2 cellular contexts compared by ENCODE assay signal in the genomic region with DNA sequence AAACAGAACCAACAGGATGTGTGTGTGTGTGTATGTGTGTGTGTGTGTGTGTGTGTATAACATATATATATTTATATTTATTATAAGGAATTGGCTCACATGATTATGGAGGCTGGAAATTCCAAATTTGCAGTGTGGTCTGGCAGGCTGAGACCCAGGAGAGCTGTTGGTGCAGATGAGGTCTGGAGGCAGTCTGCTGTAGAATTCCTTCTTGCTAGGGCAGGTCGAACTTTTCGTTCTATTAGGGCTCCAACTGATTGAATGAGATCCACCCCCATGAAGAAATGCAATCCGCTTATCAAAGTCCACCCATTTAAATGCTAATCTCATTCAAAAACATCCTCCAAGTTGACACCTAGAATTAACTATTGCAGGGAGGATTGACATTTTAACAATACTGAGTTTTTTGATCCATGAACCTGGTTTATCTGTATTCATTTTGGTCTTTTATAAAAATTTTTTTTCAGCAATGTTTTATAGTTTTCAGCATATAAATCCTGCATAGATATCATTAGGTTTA.
TF ChIP-seq lines count a peak whose summit lies in the region.

No MANE protein-coding gene starts in this region.

TF ChIP-seq in liver, 16 proteins besides CTCF, POLR2A, EP300 and RAD21 (continued from another document):
- TF ChIP-seq, protein P1, sequence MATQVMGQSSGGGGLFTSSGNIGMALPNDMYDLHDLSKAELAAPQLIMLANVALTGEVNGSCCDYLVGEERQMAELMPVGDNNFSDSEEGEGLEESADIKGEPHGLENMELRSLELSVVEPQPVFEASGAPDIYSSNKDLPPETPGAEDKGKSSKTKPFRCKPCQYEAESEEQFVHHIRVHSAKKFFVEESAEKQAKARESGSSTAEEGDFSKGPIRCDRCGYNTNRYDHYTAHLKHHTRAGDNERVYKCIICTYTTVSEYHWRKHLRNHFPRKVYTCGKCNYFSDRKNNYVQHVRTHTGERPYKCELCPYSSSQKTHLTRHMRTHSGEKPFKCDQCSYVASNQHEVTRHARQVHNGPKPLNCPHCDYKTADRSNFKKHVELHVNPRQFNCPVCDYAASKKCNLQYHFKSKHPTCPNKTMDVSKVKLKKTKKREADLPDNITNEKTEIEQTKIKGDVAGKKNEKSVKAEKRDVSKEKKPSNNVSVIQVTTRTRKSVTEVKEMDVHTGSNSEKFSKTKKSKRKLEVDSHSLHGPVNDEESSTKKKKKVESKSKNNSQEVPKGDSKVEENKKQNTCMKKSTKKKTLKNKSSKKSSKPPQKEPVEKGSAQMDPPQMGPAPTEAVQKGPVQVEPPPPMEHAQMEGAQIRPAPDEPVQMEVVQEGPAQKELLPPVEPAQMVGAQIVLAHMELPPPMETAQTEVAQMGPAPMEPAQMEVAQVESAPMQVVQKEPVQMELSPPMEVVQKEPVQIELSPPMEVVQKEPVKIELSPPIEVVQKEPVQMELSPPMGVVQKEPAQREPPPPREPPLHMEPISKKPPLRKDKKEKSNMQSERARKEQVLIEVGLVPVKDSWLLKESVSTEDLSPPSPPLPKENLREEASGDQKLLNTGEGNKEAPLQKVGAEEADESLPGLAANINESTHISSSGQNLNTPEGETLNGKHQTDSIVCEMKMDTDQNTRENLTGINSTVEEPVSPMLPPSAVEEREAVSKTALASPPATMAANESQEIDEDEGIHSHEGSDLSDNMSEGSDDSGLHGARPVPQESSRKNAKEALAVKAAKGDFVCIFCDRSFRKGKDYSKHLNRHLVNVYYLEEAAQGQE (IDR thresholded peaks at IDR 0.05), result no peak
- TF ChIP-seq YY1 (IDR thresholded peaks at IDR 0.05), result no peak
- peak; percentile 47 for TF ChIP-seq HNF4G (IDR thresholded peaks at IDR 0.05)
- TF ChIP-seq GABPA (IDR thresholded peaks at IDR 0.05 in 1 of 2, conservative IDR thresholded peaks at IDR 0.05 in 1 of 2), result no peak
- TF ChIP-seq, protein P2, sequence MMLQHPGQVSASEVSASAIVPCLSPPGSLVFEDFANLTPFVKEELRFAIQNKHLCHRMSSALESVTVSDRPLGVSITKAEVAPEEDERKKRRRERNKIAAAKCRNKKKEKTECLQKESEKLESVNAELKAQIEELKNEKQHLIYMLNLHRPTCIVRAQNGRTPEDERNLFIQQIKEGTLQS (IDR thresholded peaks at IDR 0.05), result no peak
- no peak for TF ChIP-seq FOXA1 (IDR thresholded peaks at IDR 0.05)
- peak; percentile 48 to 81 for TF ChIP-seq HNF4A (conservative IDR thresholded peaks at IDR 0.05)
- TF ChIP-seq FOXA2 (IDR thresholded peaks at IDR 0.05), result no peak
- TF ChIP-seq, protein P3, sequence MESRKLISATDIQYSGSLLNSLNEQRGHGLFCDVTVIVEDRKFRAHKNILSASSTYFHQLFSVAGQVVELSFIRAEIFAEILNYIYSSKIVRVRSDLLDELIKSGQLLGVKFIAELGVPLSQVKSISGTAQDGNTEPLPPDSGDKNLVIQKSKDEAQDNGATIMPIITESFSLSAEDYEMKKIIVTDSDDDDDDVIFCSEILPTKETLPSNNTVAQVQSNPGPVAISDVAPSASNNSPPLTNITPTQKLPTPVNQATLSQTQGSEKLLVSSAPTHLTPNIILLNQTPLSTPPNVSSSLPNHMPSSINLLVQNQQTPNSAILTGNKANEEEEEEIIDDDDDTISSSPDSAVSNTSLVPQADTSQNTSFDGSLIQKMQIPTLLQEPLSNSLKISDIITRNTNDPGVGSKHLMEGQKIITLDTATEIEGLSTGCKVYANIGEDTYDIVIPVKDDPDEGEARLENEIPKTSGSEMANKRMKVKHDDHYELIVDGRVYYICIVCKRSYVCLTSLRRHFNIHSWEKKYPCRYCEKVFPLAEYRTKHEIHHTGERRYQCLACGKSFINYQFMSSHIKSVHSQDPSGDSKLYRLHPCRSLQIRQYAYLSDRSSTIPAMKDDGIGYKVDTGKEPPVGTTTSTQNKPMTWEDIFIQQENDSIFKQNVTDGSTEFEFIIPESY (IDR thresholded peaks at IDR 0.05), result no peak
- peak in 1 of 2 donors; percentile 35 for TF ChIP-seq RXRA (IDR thresholded peaks at IDR 0.05)
- peak; percentile 72 for TF ChIP-seq TAF1 (conservative IDR thresholded peaks at IDR 0.05)

TF ChIP-seq in HepG2, 621 proteins besides CTCF, POLR2A, EP300 and RAD21 (continued from another document):
- TF ChIP-seq, protein P4, sequence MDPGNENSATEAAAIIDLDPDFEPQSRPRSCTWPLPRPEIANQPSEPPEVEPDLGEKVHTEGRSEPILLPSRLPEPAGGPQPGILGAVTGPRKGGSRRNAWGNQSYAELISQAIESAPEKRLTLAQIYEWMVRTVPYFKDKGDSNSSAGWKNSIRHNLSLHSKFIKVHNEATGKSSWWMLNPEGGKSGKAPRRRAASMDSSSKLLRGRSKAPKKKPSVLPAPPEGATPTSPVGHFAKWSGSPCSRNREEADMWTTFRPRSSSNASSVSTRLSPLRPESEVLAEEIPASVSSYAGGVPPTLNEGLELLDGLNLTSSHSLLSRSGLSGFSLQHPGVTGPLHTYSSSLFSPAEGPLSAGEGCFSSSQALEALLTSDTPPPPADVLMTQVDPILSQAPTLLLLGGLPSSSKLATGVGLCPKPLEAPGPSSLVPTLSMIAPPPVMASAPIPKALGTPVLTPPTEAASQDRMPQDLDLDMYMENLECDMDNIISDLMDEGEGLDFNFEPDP (CRISPR knock-in tag; conservative IDR thresholded peaks at IDR 0.05), result no peak
- no peak for TF ChIP-seq ZNF605 (CRISPR knock-in tag; IDR thresholded peaks at IDR 0.05)
- TF ChIP-seq NFATC3 (CRISPR knock-in tag; IDR thresholded peaks at IDR 0.05), result no peak
- no peak for TF ChIP-seq DPF2 (CRISPR knock-in tag; IDR thresholded peaks at IDR 0.05; ENCODE audit: borderline replicate concordance, low read depth)
TF ChIP-seq in HepG2: peak in this region for 0.
